Comparison of ENCODE assay signal across 1 cellular context in the genomic region with DNA sequence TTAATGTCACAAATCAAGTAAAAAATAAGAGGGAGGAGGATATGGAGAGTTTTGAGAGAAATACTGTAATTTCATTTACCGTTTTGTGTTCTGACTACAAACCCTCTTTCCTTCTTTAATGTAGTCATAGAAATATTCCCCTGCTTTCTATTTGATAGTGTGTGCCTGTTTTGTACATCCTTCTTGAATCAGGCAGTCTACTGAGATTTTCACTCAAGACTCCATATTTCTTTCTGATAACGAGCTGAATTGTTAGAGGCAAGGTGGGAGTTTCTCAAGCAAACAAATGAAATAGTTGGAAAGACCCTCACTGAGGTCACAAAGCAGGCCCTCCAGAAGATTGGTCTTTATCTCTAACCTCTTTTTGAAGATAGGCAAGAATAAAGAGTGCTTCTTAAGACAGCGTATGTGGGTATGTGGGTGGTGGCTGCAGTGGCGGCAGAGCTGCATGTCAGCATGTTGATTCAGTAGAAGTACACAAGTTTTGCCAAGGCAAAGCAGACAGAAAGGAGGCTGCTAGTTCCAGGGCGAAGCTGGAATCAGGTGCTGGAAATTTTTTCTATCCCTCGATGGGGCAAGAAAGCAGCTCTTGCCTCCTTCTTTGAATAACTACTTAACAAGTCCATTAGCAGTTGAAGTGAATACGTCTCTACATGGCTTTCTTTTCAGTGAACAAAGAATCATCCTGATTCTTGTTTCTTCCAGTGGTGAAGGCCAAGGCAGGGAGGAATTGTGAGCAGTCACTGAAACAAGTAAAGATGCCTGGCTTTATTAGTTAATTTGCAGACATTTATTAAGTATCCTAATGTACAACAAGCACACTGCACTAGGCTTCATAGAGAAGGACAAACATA.
TF ChIP-seq lines count a peak whose summit lies in the region.

No MANE protein-coding gene starts in this region.

TF ChIP-seq in WTC11, 78 proteins besides CTCF, POLR2A, EP300 and RAD21:
- no peak for TF ChIP-seq GABPB1 (CRISPR knock-in tag; IDR thresholded peaks at IDR 0.05)
- TF ChIP-seq TEAD1 (CRISPR knock-in tag; IDR thresholded peaks at IDR 0.05), result no peak
- TF ChIP-seq, protein P1, sequence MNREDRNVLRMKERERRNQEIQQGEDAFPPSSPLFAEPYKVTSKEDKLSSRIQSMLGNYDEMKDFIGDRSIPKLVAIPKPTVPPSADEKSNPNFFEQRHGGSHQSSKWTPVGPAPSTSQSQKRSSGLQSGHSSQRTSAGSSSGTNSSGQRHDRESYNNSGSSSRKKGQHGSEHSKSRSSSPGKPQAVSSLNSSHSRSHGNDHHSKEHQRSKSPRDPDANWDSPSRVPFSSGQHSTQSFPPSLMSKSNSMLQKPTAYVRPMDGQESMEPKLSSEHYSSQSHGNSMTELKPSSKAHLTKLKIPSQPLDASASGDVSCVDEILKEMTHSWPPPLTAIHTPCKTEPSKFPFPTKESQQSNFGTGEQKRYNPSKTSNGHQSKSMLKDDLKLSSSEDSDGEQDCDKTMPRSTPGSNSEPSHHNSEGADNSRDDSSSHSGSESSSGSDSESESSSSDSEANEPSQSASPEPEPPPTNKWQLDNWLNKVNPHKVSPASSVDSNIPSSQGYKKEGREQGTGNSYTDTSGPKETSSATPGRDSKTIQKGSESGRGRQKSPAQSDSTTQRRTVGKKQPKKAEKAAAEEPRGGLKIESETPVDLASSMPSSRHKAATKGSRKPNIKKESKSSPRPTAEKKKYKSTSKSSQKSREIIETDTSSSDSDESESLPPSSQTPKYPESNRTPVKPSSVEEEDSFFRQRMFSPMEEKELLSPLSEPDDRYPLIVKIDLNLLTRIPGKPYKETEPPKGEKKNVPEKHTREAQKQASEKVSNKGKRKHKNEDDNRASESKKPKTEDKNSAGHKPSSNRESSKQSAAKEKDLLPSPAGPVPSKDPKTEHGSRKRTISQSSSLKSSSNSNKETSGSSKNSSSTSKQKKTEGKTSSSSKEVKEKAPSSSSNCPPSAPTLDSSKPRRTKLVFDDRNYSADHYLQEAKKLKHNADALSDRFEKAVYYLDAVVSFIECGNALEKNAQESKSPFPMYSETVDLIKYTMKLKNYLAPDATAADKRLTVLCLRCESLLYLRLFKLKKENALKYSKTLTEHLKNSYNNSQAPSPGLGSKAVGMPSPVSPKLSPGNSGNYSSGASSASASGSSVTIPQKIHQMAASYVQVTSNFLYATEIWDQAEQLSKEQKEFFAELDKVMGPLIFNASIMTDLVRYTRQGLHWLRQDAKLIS (CRISPR knock-in tag; IDR thresholded peaks at IDR 0.05; ENCODE audit: borderline replicate concordance), result no peak
- TF ChIP-seq GTF2I (CRISPR knock-in tag; conservative IDR thresholded peaks at IDR 0.05), result no peak
- TF ChIP-seq, protein P2, sequence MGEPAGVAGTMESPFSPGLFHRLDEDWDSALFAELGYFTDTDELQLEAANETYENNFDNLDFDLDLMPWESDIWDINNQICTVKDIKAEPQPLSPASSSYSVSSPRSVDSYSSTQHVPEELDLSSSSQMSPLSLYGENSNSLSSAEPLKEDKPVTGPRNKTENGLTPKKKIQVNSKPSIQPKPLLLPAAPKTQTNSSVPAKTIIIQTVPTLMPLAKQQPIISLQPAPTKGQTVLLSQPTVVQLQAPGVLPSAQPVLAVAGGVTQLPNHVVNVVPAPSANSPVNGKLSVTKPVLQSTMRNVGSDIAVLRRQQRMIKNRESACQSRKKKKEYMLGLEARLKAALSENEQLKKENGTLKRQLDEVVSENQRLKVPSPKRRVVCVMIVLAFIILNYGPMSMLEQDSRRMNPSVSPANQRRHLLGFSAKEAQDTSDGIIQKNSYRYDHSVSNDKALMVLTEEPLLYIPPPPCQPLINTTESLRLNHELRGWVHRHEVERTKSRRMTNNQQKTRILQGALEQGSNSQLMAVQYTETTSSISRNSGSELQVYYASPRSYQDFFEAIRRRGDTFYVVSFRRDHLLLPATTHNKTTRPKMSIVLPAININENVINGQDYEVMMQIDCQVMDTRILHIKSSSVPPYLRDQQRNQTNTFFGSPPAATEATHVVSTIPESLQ (CRISPR knock-in tag; IDR thresholded peaks at IDR 0.05), result no peak
- TF ChIP-seq NFE2L1 (CRISPR knock-in tag; IDR thresholded peaks at IDR 0.05), result no peak
- no peak for TF ChIP-seq ATF1 (CRISPR knock-in tag; IDR thresholded peaks at IDR 0.05)
- TF ChIP-seq, protein P3, sequence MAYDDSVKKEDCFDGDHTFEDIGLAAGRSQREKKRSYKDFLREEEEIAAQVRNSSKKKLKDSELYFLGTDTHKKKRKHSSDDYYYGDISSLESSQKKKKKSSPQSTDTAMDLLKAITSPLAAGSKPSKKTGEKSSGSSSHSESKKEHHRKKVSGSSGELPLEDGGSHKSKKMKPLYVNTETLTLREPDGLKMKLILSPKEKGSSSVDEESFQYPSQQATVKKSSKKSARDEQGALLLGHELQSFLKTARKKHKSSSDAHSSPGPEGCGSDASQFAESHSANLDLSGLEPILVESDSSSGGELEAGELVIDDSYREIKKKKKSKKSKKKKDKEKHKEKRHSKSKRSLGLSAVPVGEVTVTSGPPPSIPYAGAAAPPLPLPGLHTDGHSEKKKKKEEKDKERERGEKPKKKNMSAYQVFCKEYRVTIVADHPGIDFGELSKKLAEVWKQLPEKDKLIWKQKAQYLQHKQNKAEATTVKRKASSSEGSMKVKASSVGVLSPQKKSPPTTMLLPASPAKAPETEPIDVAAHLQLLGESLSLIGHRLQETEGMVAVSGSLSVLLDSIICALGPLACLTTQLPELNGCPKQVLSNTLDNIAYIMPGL (CRISPR knock-in tag; IDR thresholded peaks at IDR 0.05), result no peak
- TF ChIP-seq, protein P4, sequence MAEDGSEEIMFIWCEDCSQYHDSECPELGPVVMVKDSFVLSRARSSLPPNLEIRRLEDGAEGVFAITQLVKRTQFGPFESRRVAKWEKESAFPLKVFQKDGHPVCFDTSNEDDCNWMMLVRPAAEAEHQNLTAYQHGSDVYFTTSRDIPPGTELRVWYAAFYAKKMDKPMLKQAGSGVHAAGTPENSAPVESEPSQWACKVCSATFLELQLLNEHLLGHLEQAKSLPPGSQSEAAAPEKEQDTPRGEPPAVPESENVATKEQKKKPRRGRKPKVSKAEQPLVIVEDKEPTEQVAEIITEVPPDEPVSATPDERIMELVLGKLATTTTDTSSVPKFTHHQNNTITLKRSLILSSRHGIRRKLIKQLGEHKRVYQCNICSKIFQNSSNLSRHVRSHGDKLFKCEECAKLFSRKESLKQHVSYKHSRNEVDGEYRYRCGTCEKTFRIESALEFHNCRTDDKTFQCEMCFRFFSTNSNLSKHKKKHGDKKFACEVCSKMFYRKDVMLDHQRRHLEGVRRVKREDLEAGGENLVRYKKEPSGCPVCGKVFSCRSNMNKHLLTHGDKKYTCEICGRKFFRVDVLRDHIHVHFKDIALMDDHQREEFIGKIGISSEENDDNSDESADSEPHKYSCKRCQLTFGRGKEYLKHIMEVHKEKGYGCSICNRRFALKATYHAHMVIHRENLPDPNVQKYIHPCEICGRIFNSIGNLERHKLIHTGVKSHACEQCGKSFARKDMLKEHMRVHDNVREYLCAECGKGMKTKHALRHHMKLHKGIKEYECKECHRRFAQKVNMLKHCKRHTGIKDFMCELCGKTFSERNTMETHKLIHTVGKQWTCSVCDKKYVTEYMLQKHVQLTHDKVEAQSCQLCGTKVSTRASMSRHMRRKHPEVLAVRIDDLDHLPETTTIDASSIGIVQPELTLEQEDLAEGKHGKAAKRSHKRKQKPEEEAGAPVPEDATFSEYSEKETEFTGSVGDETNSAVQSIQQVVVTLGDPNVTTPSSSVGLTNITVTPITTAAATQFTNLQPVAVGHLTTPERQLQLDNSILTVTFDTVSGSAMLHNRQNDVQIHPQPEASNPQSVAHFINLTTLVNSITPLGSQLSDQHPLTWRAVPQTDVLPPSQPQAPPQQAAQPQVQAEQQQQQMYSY (CRISPR knock-in tag; IDR thresholded peaks at IDR 0.05), result no peak
